9 cellular contexts compared by ENCODE assay signal in the genomic region with DNA sequence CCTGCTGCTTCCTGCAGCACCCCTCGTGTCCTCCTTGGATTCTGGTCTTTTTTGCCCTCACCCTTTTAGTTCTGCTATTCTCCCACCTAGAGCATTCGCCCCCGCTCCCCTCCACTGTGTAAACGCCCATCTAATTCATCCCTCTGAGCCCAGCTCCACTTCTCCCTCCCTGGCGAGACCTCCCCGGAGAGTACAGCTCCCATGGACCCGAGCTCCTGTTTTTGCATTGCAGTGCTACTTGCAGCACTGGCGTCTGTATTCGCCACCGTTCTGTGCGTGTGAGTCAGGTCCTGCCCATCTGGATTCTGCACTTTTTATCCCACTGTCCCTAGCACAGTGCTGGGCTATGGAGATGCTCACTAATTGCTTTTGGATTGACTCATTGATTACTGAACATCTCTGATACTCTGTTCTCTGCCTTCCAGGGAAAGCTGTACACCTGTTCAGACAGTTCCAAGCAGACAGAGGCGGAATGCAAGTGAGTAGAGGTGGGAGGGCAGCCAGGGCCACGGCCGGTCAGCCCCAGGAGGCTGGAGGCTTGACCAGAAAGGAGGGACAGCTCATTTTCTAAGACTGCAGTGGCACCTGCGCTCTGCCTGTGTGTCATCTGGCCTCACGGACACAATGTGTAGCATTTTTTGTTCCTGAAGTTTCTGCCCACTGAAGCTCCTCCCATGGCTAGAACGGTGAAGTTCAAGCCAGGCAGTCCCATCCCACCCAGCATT.
"Had no signal": no experiment of that assay in that cellular context is flagged by ENCODE, and none has a peak within 500 bp of the region (broad histone marks: within the 10 kb centered on the region; RNA-seq: fewer than 3 reads in every experiment).

No MANE protein-coding gene starts in this region.

- ATAC-seq: GM23338, HepG2, K562 had no signal

- H3K4me3 ChIP-seq: GM23338, K562 had no signal

- H3K27ac ChIP-seq: HL-60 had no signal

- DNase-seq: H9, HCEC 1CT, KG1 had no signal

- FAIRE-seq: H1, H54, HepG2, K562 had no signal
